In the genomic region with DNA sequence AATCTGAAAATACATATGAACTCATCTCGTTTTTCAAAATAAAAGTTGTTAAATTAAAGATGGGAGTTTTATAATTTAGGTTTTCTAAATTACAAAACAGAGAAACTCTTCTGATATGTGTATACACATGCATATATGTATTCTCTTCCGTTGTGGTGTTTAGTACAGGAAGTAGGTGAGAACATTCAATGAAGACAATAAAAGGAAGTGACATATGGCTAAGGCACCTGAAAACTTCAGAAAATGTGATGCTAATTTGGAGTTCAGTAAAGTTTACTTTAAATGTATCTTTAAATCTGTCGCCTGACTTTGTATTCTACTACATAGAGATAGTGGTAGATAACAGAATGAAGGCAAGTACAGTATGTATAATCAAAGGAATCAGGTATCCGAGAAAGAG, we compare ENCODE assay signal across 21 cellular contexts. TPM values are rescaled to one million over a fixed set of nuclear protein-coding genes. Genes with fewer than 3 reads are reported as not detected.
"Had no signal": no experiment of that assay in that cellular context is flagged by ENCODE, and none has a peak within 500 bp of the region (broad histone marks: within the 10 kb centered on the region; RNA-seq: fewer than 3 reads in every experiment).

No MANE protein-coding gene starts in this region.

- ATAC-seq: left lung, mucosa of descending colon, right cardiac atrium had no signal

- H3K27ac Mint-ChIP-seq: nephron had no signal

- H3K4me3 Mint-ChIP-seq: nephron had no signal

- H3K36me3 ChIP-seq: cardiac muscle cell, colonic mucosa, esophagus squamous epithelium, left lung, prostate gland, SJCRH30 had no signal

- H3K4me3 ChIP-seq: cardiac muscle cell, colonic mucosa, esophagus squamous epithelium, hepatocyte, left lung, mucosa of descending colon, prostate gland, SJCRH30, skin epidermis had no signal

- DNase-seq: activated CD4-positive, alpha-beta T cell treated with anti-CD3 and anti-CD28 coated beads, Interleukin-2, amount 50 U/mL, for 1 hour; activated CD4-positive, CD25-positive, alpha-beta regulatory T cell; activated effector memory CD4-positive, alpha-beta T cell treated with anti-CD3 and anti-CD28 coated beads, Interleukin-2, amount 50 U/mL, for 16 hours; activated T-cell treated with anti-CD3 and anti-CD28 coated beads for 4 hours; colonic mucosa; esophagus squamous epithelium; left lung; mammary epithelial cell; mucosa of descending colon; nucleus accumbens; right cardiac atrium; SJCRH30; stimulated activated CD4-positive, alpha-beta T cell treated with anti-CD3 and anti-CD28 coated beads, Interleukin-4, amount 100 ng/mL, for 24 hours; stimulated activated naive CD4-positive, alpha-beta T cell treated with Interleukin-2 at 50 U/mL for 16 hours; substantia nigra; trophoblast cell had no signal

- H3K9me3 ChIP-seq: colonic mucosa, esophagus squamous epithelium, left lung, mucosa of descending colon, prostate gland, SJCRH30 had no signal

- H3K4me1 Mint-ChIP-seq: nephron had no signal

- H3K27me3 ChIP-seq: cardiac muscle cell, colonic mucosa, esophagus squamous epithelium, hepatocyte, left lung, SJCRH30 had no signal

- H3K27ac ChIP-seq: cardiac muscle cell, colonic mucosa, esophagus squamous epithelium, hepatocyte, left lung, prostate gland, SJCRH30, skin epidermis had no signal

- H3K4me1 ChIP-seq: colonic mucosa, esophagus squamous epithelium, left lung, prostate gland, SJCRH30 had no signal

RNA-seq across cellular contexts. Expression of gene ITM2A, which starts 33.5 kb away (rescaled TPM):
- total RNA-seq: SJCRH30 had no signal
